22 cellular contexts compared by ENCODE assay signal in genomic region chr5:143156556-143156955, GRCh38.
DNase-seq lines count a peak whose midpoint lies in the region; ATAC-seq, FAIRE-seq and TF ChIP-seq lines count a peak whose summit lies in the region.
"Had no signal": no experiment of that assay in that cellular context is flagged by ENCODE, and none has a peak within 500 bp of the region (broad histone marks: within the 10 kb centered on the region; RNA-seq: fewer than 3 reads in every experiment).

No MANE protein-coding gene starts in this region.

- peaks cover 44% of the 10 kb centered on the region for H3K4me1 Mint-ChIP-seq in chondrocyte (ENCODE audit: low read depth)

- H4K5ac ChIP-seq in mesendoderm (ENCODE audit: low read length) = no peak overlapping the region

- TF ChIP-seq CTCF in chondrocyte (IDR thresholded peaks at IDR 0.05) = no peak
- TF ChIP-seq CTCF in thoracic aorta (IDR thresholded peaks at IDR 0.05) = no peak

- WGBS in mesendoderm (ENCODE audit: extremely low coverage, insufficient coverage, low lambda C conversion rate) = no CpG with 5 or more reads among the region's 4 CpGs

- H3K4me3 ChIP-seq in mesendoderm (ENCODE audit: low read length) = no peak overlapping the region
- H3K4me3 ChIP-seq in thoracic aorta = no peak overlapping the region
- H3K4me3 ChIP-seq: HAP-1, K562, SK-N-MC had no signal

- no peaks in the 10 kb centered on the region for H3K9me3 ChIP-seq in thoracic aorta
- H3K9me3 ChIP-seq: BE2C, HAP-1 had no signal

- H3K9me3 Mint-ChIP-seq in chondrocyte (ENCODE audit: low read depth) = no peaks in the 10 kb centered on the region
- H3K9me3 Mint-ChIP-seq: CD4-positive, CD25-positive, alpha-beta regulatory T cell had no signal

- no peak overlapping the region for H4K8ac ChIP-seq in mesendoderm (ENCODE audit: low read depth, low read length)

- H3K79me1 ChIP-seq in mesendoderm (ENCODE audit: low read length) = no peaks in the 10 kb centered on the region

- no peak overlapping the region for H3K4me2 ChIP-seq in mesendoderm (ENCODE audit: low read length)

- H3K56ac ChIP-seq in mesendoderm (ENCODE audit: low read length) = no peak overlapping the region

- H2BK120ac ChIP-seq in mesendoderm (ENCODE audit: low read depth, low read length) = no peak overlapping the region

- H2BK15ac ChIP-seq in mesendoderm (replicated peaks; ENCODE audit: low read depth) = no peak overlapping the region

- H3K27ac Mint-ChIP-seq in chondrocyte (ENCODE audit: unreplicated experiment) = peak overlapping the region; percentile 8

- H3K4ac ChIP-seq in mesendoderm (ENCODE audit: low read depth, low read length) = no peak overlapping the region

- peaks cover 2% of the 10 kb centered on the region for H3K4me1 ChIP-seq in mesendoderm (ENCODE audit: control insufficient read depth, low read depth, low read length)
- peaks cover 27 to 42% of the 10 kb centered on the region in 2 donors for H3K4me1 ChIP-seq in thoracic aorta (ENCODE audit: control insufficient read depth in 1 of 2, low read depth in 2 of 2)
- H3K4me1 ChIP-seq: BE2C, HAP-1 had no signal

- H3K9ac ChIP-seq in mesendoderm (ENCODE audit: low read length) = no peak overlapping the region

- H3K18ac ChIP-seq in mesendoderm (ENCODE audit: low read length) = no peak overlapping the region

- no peaks in the 10 kb centered on the region for H3K79me2 ChIP-seq in mesendoderm (ENCODE audit: control insufficient read depth, insufficient read depth, low read length)

- H3K27me3 Mint-ChIP-seq in chondrocyte (ENCODE audit: low read depth) = no peaks in the 10 kb centered on the region

- no peak for ATAC-seq in thoracic aorta (ENCODE audit: insufficient number of reproducible peaks, low FRiP score, low read depth)
- ATAC-seq in GM19324 (IDR thresholded peaks at IDR 0.05; ENCODE audit: low FRiP score, unreplicated experiment) = no peak
- ATAC-seq: K562 had no signal

- DNase-seq in HTR-8/SVneo (ENCODE audit: insufficient read length, low spot score) = no peak
- DNase-seq in chondrocyte (ENCODE audit: low spot score) = no peak
- DNase-seq in mesendoderm = no peak
- no peak for DNase-seq in thoracic aorta (ENCODE audit: low spot score)
- no peak for DNase-seq in NCI-H1048 (lab: John Stamatoyannopoulos, UW)
- no peak for DNase-seq in DMS79 (lab: John Stamatoyannopoulos, UW)
- no peak for DNase-seq in GF-D8 (lab: John Stamatoyannopoulos, UW)
- DNase-seq: BE2C; CD4-positive, CD25-positive, alpha-beta regulatory T cell; COR-L47; DMS 273 treated with DMSO at 0.1 percent for 48 hours; NCI-H1417; NCI-H187 treated with DMSO at 0.1 percent for 48 hours; NCI-H2227 treated with DMSO at 0.1 percent for 48 hours; NCI-H510A treated with DMSO at 0.1 percent for 48 hours; NCI-H774; SHP77 had no signal

- H3K27ac ChIP-seq in mesendoderm (ENCODE audit: low read depth, low read length) (no peak overlapping the region), thoracic aorta (peak overlapping the region; percentile 49 to 76)
- H3K27ac ChIP-seq: SK-N-MC had no signal

- FAIRE-seq in HTR-8/SVneo (lab: Jason Lieb, UNC) = peak; percentile 40
- FAIRE-seq: G401.6, K562 had no signal

- no peaks in the 10 kb centered on the region for H3K36me3 Mint-ChIP-seq in chondrocyte (ENCODE audit: low read depth)

- no peak overlapping the region for H3K4me3 Mint-ChIP-seq in chondrocyte (ENCODE audit: unreplicated experiment)
- H3K4me3 Mint-ChIP-seq: CD4-positive, CD25-positive, alpha-beta regulatory T cell had no signal

- H2BK5ac ChIP-seq in mesendoderm (ENCODE audit: low read length) = no peak overlapping the region

- H3K23ac ChIP-seq in mesendoderm (ENCODE audit: low read length) = no peak overlapping the region

- H3K27me3 ChIP-seq in mesendoderm (ENCODE audit: insufficient read depth, low read length, poor library complexity) (no peaks in the 10 kb centered on the region), thoracic aorta (replicated peaks; ENCODE audit: insufficient read depth) (no peaks in the 10 kb centered on the region)
- H3K27me3 ChIP-seq: BE2C had no signal

- peak overlapping the region; percentile 77 for H2AK5ac ChIP-seq in mesendoderm (ENCODE audit: low read length)

- no peaks in the 10 kb centered on the region for H3K36me3 ChIP-seq in mesendoderm (ENCODE audit: control insufficient read depth, insufficient read depth, low read length)
- H3K36me3 ChIP-seq in thoracic aorta = no peaks in the 10 kb centered on the region
- H3K36me3 ChIP-seq: BE2C, HAP-1 had no signal
